ENCODE assay signal across 1 cellular context in the genomic region with DNA sequence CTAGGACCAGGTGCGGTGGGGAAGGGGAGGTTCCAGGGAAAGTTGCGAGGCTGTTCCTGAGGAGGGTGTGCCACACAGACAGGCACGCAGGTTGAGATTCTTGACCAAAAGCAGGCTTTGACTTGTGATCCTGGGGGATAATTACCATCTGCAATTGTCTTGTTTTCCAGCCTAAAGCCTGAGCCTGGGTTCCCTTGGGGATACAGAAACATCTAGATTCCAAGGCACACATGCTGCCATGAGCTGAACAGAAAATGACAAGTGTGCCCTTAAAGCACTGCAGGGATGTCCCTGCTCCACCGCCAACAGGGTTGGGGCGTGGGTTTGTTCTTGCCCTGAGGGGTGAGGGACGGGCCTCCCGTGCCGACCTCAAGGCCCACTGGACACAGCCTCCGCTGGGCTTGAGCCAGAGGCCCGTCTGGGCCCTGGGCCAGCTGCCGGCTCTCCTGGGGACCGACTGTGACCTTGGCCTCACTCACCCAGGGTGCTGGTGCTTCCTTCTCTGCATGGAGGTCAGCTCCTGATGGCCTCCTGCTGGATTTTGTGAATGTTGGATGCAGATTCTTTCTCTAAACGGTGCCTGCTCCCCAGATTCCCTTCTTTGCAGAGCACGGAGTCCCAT.
TF ChIP-seq lines count a peak whose summit lies in the region.

No MANE protein-coding gene starts in this region.

TF ChIP-seq in GM23338, 12 proteins besides CTCF, POLR2A, EP300 and RAD21 (continued from another document):
- TF ChIP-seq, protein P1, sequence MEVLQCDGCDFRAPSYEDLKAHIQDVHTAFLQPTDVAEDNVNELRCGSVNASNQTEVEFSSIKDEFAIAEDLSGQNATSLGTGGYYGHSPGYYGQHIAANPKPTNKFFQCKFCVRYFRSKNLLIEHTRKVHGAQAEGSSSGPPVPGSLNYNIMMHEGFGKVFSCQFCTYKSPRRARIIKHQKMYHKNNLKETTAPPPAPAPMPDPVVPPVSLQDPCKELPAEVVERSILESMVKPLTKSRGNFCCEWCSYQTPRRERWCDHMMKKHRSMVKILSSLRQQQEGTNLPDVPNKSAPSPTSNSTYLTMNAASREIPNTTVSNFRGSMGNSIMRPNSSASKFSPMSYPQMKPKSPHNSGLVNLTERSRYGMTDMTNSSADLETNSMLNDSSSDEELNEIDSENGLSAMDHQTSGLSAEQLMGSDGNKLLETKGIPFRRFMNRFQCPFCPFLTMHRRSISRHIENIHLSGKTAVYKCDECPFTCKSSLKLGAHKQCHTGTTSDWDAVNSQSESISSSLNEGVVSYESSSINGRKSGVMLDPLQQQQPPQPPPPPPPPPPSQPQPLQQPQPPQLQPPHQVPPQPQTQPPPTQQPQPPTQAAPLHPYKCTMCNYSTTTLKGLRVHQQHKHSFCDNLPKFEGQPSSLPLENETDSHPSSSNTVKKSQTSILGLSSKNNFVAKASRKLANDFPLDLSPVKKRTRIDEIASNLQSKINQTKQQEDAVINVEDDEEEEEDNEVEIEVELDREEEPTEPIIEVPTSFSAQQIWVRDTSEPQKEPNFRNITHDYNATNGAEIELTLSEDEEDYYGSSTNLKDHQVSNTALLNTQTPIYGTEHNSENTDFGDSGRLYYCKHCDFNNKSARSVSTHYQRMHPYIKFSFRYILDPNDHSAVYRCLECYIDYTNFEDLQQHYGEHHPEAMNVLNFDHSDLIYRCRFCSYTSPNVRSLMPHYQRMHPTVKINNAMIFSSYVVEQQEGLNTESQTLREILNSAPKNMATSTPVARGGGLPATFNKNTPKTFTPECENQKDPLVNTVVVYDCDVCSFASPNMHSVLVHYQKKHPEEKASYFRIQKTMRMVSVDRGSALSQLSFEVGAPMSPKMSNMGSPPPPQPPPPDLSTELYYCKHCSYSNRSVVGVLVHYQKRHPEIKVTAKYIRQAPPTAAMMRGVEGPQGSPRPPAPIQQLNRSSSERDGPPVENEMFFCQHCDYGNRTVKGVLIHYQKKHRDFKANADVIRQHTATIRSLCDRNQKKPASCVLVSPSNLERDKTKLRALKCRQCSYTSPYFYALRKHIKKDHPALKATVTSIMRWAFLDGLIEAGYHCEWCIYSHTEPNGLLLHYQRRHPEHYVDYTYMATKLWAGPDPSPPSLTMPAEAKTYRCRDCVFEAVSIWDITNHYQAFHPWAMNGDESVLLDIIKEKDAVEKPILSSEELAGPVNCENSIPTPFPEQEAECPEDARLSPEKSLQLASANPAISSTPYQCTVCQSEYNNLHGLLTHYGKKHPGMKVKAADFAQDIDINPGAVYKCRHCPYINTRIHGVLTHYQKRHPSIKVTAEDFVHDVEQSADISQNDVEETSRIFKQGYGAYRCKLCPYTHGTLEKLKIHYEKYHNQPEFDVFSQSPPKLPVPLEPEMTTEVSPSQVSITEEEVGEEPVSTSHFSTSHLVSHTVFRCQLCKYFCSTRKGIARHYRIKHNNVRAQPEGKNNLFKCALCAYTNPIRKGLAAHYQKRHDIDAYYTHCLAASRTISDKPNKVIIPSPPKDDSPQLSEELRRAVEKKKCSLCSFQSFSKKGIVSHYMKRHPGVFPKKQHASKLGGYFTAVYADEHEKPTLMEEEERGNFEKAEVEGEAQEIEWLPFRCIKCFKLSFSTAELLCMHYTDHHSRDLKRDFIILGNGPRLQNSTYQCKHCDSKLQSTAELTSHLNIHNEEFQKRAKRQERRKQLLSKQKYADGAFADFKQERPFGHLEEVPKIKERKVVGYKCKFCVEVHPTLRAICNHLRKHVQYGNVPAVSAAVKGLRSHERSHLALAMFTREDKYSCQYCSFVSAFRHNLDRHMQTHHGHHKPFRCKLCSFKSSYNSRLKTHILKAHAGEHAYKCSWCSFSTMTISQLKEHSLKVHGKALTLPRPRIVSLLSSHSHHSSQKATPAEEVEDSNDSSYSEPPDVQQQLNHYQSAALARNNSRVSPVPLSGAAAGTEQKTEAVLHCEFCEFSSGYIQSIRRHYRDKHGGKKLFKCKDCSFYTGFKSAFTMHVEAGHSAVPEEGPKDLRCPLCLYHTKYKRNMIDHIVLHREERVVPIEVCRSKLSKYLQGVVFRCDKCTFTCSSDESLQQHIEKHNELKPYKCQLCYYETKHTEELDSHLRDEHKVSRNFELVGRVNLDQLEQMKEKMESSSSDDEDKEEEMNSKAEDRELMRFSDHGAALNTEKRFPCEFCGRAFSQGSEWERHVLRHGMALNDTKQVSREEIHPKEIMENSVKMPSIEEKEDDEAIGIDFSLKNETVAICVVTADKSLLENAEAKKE (CRISPR knock-in tag; IDR thresholded peaks at IDR 0.05) = no peak
- TF ChIP-seq ZNF331 (CRISPR knock-in tag; IDR thresholded peaks at IDR 0.05; ENCODE audit: low read depth) (no peak), JUNB (IDR thresholded peaks at IDR 0.05; ENCODE audit: unreplicated experiment) (no peak), CREB1 (CRISPR knock-in tag; IDR thresholded peaks at IDR 0.05; ENCODE audit: low read depth) (no peak), POLR2AphosphoS5 (IDR thresholded peaks at IDR 0.05; ENCODE audit: low read depth) (no peak), ZNF114 (CRISPR knock-in tag; IDR thresholded peaks at IDR 0.05) (no peak)
- TF ChIP-seq, protein P2, sequence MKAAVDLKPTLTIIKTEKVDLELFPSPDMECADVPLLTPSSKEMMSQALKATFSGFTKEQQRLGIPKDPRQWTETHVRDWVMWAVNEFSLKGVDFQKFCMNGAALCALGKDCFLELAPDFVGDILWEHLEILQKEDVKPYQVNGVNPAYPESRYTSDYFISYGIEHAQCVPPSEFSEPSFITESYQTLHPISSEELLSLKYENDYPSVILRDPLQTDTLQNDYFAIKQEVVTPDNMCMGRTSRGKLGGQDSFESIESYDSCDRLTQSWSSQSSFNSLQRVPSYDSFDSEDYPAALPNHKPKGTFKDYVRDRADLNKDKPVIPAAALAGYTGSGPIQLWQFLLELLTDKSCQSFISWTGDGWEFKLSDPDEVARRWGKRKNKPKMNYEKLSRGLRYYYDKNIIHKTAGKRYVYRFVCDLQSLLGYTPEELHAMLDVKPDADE (IDR thresholded peaks at IDR 0.05) = no peak
- TF ChIP-seq, protein P3, sequence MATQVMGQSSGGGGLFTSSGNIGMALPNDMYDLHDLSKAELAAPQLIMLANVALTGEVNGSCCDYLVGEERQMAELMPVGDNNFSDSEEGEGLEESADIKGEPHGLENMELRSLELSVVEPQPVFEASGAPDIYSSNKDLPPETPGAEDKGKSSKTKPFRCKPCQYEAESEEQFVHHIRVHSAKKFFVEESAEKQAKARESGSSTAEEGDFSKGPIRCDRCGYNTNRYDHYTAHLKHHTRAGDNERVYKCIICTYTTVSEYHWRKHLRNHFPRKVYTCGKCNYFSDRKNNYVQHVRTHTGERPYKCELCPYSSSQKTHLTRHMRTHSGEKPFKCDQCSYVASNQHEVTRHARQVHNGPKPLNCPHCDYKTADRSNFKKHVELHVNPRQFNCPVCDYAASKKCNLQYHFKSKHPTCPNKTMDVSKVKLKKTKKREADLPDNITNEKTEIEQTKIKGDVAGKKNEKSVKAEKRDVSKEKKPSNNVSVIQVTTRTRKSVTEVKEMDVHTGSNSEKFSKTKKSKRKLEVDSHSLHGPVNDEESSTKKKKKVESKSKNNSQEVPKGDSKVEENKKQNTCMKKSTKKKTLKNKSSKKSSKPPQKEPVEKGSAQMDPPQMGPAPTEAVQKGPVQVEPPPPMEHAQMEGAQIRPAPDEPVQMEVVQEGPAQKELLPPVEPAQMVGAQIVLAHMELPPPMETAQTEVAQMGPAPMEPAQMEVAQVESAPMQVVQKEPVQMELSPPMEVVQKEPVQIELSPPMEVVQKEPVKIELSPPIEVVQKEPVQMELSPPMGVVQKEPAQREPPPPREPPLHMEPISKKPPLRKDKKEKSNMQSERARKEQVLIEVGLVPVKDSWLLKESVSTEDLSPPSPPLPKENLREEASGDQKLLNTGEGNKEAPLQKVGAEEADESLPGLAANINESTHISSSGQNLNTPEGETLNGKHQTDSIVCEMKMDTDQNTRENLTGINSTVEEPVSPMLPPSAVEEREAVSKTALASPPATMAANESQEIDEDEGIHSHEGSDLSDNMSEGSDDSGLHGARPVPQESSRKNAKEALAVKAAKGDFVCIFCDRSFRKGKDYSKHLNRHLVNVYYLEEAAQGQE (IDR thresholded peaks at IDR 0.05; ENCODE audit: unreplicated experiment) = no peak
